Comparison of ENCODE assay signal across 7 cellular contexts in the genomic region with DNA sequence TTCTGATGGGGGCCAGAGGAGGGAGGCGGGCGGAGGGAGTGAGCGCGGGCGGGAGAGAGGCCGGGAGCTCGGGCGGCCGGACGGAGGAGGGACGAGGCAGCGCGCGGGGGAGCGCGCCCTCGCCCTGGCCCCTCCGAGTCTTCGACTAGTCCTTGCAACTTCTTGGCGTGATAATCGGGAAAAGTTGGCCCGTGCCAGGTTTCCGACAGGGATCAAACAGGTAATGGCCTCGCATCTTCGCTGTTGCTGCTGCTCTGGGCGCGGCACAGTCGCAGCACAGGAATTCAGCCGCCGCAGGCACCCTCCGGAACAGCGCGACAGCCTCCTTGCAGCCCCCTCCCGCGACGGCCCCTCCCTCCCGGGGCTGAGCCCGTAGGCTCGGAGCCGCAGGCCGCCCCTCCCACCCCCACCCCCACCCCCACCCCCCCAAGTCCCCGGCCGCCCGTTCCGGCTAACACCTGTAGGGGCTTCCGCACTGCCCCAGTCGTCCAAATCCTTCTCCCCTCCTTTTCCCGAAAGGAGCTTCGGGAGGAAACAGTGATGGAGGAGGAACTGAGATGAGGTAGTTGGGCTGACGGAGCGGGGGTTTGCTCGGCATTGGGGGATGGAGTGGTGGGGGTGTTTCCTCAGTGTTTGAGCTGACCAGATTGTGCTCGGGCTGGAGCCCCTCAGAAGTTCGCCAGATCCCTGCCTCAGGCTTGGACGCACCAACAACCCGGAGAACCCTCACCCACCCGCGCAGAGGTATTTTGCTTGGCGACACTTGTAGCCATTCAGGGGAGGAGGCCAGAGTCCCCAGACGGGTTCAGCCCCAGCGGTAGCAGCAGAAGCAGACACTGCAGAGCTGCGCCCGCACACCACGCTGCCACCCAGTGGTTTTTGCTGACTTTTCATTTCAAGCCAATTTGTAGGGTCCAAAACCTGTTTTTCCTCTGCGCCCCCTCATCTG. TPM values are rescaled to one million over a fixed set of nuclear protein-coding genes. Genes with fewer than 3 reads are reported as not detected.
DNase-seq lines count a peak whose midpoint lies in the region; ATAC-seq and TF ChIP-seq lines count a peak whose summit lies in the region.

A gene (minus strand): TSS at position 319 of the 949 bp plus-strand sequence. CDS start 714 bp downstream, outside the sequence.

- DNase-seq in T-helper 17 cell (no peak), hepatocyte (ENCODE audit: low spot score) (peak; percentile 55), sigmoid colon (peak; percentile 68), NCI-H2171 (lab: John Stamatoyannopoulos, UW) (no peak), NCI-H226 (no peak)

- H3K9me3 ChIP-seq in HEK293 (ENCODE audit: control insufficient read depth, insufficient read depth, low read depth, low read length): no peaks in the 10 kb centered on the region
- no peaks in the 10 kb centered on the region for H3K9me3 ChIP-seq in T-helper 17 cell (ENCODE audit: control insufficient read depth, low read length, poor library complexity, severe bottlenecking)
- no peaks in the 10 kb centered on the region for H3K9me3 ChIP-seq in hepatocyte (ENCODE audit: low read depth)
- no peaks in the 10 kb centered on the region for H3K9me3 ChIP-seq in sigmoid colon

- H4K20me1 ChIP-seq in hepatocyte (ENCODE audit: insufficient read depth, poor library complexity, severe bottlenecking): no peaks in the 10 kb centered on the region

- H3K4me1 ChIP-seq in HEK293 (ENCODE audit: control insufficient read depth, insufficient read depth, low read length): no peaks in the 10 kb centered on the region; the same call in 1 of the 2 replicates
- H3K4me1 ChIP-seq in hepatocyte (ENCODE audit: insufficient read depth): no peaks in the 10 kb centered on the region
- H3K4me1 ChIP-seq in sigmoid colon: no peaks in the 10 kb centered on the region

- H3K36me3 ChIP-seq in HEK293 (ENCODE audit: control insufficient read depth in 2 of 2, insufficient read depth in 1 of 2, low read length in 2 of 2) (no peaks in the 10 kb centered on the region), hepatocyte (replicated peaks; ENCODE audit: insufficient read depth, low read depth) (no peaks in the 10 kb centered on the region), sigmoid colon (no peaks in the 10 kb centered on the region)

- CTCF ChIA-PET in HEK293 (lab: Yijun Ruan, JAX): interaction anchor here (0.6 to 1.9 kb wide), 13 partner anchors 11 to 1255 kb away, joined by 3 to 8 read pairs (median 3); no protein-coding TSS in a partner anchor

- peak; percentile 79 for TF ChIP-seq CTCF in HEK293 (tag by site-specific recombination; IDR thresholded peaks at IDR 0.05)
- TF ChIP-seq CTCF in hepatocyte (IDR thresholded peaks at IDR 0.05; ENCODE audit: poor library complexity): peak; percentile 50
- TF ChIP-seq CTCF in sigmoid colon (IDR thresholded peaks at IDR 0.05): peak in 2 of 4 experiments; percentile 31 to 39

- no peaks in the 10 kb centered on the region for H3K36me3 Mint-ChIP-seq in T-helper 17 cell (ENCODE audit: low read depth)

- WGBS in hepatocyte (ENCODE audit: low lambda C conversion rate, missing lambda C conversion rate): 37% methylated on average over 26 of the region's 65 CpGs
- WGBS in sigmoid colon, 2 donors: 2 to 3% methylated on average over 60 to 62 of the region's 65 CpGs

- H3K4me2 ChIP-seq in hepatocyte: peak within 1 kb of the TSS; percentile 83

- no peaks in the 10 kb centered on the region for H3K9me2 ChIP-seq in hepatocyte (replicated peaks; ENCODE audit: insufficient read depth)

- no peak within 1 kb of the TSS for H3K27ac Mint-ChIP-seq in T-helper 17 cell

- intact Hi-C loops in sigmoid colon (cut with DNase I): loop anchor here (5.0 kb wide), 1 partner anchor 64 kb away; no protein-coding TSS in a partner anchor

- H3K27me3 ChIP-seq in hepatocyte: peaks cover 2% of the 10 kb centered on the region
- no peaks in the 10 kb centered on the region for H3K27me3 ChIP-seq in sigmoid colon

- peak within 1 kb of the TSS; percentile 46 for H3K4me3 ChIP-seq in HEK293 (ENCODE audit: low read depth, low read length)
- H3K4me3 ChIP-seq in hepatocyte: peak within 1 kb of the TSS; percentile 39
- peak within 1 kb of the TSS; percentile 43 to 63 (median 54) for H3K4me3 ChIP-seq in sigmoid colon

- H2AFZ ChIP-seq in hepatocyte: peak within 1 kb of the TSS; percentile 35

- no peak for TF ChIP-seq POLR2A in sigmoid colon (IDR thresholded peaks at IDR 0.05)

- H3K4me3 Mint-ChIP-seq in T-helper 17 cell: peak within 1 kb of the TSS; percentile 47

- peaks cover 21% of the 10 kb centered on the region for H3K27me3 Mint-ChIP-seq in T-helper 17 cell

- no peak for TF ChIP-seq EP300 in sigmoid colon (IDR thresholded peaks at IDR 0.05)

- no peak for ATAC-seq in T-helper 17 cell
- no peak for ATAC-seq in HG03039 (IDR thresholded peaks at IDR 0.05; ENCODE audit: unreplicated experiment)

- H3K4me1 Mint-ChIP-seq in T-helper 17 cell: peaks cover 2% of the 10 kb centered on the region

- POLR2A ChIA-PET in HEK293 (lab: Yijun Ruan, JAX): interaction anchor here (0.5 to 1.3 kb wide), 4 partner anchors 361 to 1444 kb away, joined by 3 to 5 read pairs (median 3); no protein-coding TSS in a partner anchor

- H3K27ac ChIP-seq in HEK293 (ENCODE audit: extremely low read depth, low read depth, low read length) (peak within 1 kb of the TSS; percentile 57; the same call in 1 of the 2 replicates), hepatocyte (no peak within 1 kb of the TSS), sigmoid colon (peak within 1 kb of the TSS; percentile 68 to 76 (median 70))

- no peaks in the 10 kb centered on the region for H3K79me2 ChIP-seq in hepatocyte

TF ChIP-seq in HEK293, 187 proteins besides CTCF, POLR2A, EP300 and RAD21 (continues in another document):
- TF ChIP-seq, protein P1, sequence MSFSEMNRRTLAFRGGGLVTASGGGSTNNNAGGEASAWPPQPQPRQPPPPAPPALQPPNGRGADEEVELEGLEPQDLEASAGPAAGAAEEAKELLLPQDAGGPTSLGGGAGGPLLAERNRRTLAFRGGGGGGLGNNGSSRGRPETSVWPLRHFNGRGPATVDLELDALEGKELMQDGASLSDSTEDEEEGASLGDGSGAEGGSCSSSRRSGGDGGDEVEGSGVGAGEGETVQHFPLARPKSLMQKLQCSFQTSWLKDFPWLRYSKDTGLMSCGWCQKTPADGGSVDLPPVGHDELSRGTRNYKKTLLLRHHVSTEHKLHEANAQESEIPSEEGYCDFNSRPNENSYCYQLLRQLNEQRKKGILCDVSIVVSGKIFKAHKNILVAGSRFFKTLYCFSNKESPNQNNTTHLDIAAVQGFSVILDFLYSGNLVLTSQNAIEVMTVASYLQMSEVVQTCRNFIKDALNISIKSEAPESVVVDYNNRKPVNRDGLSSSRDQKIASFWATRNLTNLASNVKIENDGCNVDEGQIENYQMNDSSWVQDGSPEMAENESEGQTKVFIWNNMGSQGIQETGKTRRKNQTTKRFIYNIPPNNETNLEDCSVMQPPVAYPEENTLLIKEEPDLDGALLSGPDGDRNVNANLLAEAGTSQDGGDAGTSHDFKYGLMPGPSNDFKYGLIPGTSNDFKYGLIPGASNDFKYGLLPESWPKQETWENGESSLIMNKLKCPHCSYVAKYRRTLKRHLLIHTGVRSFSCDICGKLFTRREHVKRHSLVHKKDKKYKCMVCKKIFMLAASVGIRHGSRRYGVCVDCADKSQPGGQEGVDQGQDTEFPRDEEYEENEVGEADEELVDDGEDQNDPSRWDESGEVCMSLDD (tag by site-specific recombination; IDR thresholded peaks at IDR 0.05): peak; percentile 20; the same call in 1 of the 2 replicates
- TF ChIP-seq ZNF585B (tag by site-specific recombination; IDR thresholded peaks at IDR 0.05) (no peak), ZNF132 (tag by site-specific recombination; IDR thresholded peaks at IDR 0.05; ENCODE audit: borderline replicate concordance) (no peak), ZNF335 (tag by site-specific recombination; conservative IDR thresholded peaks at IDR 0.05) (peak; percentile 74)
- TF ChIP-seq, protein P2, sequence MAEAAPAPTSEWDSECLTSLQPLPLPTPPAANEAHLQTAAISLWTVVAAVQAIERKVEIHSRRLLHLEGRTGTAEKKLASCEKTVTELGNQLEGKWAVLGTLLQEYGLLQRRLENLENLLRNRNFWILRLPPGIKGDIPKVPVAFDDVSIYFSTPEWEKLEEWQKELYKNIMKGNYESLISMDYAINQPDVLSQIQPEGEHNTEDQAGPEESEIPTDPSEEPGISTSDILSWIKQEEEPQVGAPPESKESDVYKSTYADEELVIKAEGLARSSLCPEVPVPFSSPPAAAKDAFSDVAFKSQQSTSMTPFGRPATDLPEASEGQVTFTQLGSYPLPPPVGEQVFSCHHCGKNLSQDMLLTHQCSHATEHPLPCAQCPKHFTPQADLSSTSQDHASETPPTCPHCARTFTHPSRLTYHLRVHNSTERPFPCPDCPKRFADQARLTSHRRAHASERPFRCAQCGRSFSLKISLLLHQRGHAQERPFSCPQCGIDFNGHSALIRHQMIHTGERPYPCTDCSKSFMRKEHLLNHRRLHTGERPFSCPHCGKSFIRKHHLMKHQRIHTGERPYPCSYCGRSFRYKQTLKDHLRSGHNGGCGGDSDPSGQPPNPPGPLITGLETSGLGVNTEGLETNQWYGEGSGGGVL (tag by site-specific recombination; IDR thresholded peaks at IDR 0.05): peak; percentile 42
- TF ChIP-seq, protein P3, sequence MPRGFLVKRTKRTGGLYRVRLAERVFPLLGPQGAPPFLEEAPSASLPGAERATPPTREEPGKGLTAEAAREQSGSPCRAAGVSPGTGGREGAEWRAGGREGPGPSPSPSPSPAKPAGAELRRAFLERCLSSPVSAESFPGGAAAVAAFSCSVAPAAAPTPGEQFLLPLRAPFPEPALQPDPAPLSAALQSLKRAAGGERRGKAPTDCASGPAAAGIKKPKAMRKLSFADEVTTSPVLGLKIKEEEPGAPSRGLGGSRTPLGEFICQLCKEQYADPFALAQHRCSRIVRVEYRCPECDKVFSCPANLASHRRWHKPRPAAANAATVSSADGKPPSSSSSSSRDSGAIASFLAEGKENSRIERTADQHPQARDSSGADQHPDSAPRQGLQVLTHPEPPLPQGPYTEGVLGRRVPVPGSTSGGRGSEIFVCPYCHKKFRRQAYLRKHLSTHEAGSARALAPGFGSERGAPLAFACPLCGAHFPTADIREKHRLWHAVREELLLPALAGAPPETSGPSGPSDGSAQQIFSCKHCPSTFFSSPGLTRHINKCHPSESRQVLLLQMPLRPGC (tag by site-specific recombination; IDR thresholded peaks at IDR 0.05): peak; percentile 49; the same call in 1 of the 2 replicates

RNA-seq across cellular contexts. Expression of the gene that starts here (rescaled TPM):
- total RNA-seq in T-helper 17 cell (not detected), hepatocyte (9.5 and 12.5 TPM in 2 replicates), sigmoid colon (10 to 100 TPM in 3 of 4 donors, 1 to 10 TPM in 1; 9.6 to 15.0 (median 12.6) TPM)
- polyA plus RNA-seq in hepatocyte (10.5 and 13.1 TPM in 2 replicates), sigmoid colon (1 to 10 TPM; 1.4 to 6.0 (median 3.7) TPM)

Comparison
In these comparisons a context has a peak if more than half of its experiments do, and no peak if none do; other contexts are left out.
1. RNA of the gene that starts here (total RNA-seq): 9.6 to 15.0 TPM in sigmoid colon and 9.5 to 12.5 TPM in hepatocyte; not detected in T-helper 17 cell; every median in the first group is over 10 times any median in the second.
2. DNase-seq: peak in hepatocyte (single experiment) and sigmoid colon (single experiment); none in T-helper 17 cell (0 of 3), NCI-H2171 (single experiment) and NCI-H226 (single experiment).
3. Peak in every context shown above with its lines, with median percentiles within 50 percentile points of each other: H3K4me3 ChIP-seq.